8 cellular contexts compared by ENCODE assay signal in genomic region chr13:31012285-31013024, GRCh38.
A peak's percentile ranks its signal among the peaks of the same experiment; 100 is the strongest.
DNase-seq lines count a peak whose midpoint lies in the region; ATAC-seq and TF ChIP-seq lines count a peak whose summit lies in the region.

No MANE protein-coding gene starts in this region.

- H3K4me3 ChIP-seq in NB4 (ENCODE audit: low read depth, low read length) = no peak overlapping the region
- H3K4me3 ChIP-seq in choroid plexus epithelial cell (ENCODE audit: low read depth, low read length) = no peak overlapping the region

- DNase-seq in NCI-H82 treated with DMSO at 0.1 percent for 48 hours (lab: John Stamatoyannopoulos, UW; ENCODE audit: unreplicated experiment) = peak; percentile 4
- DNase-seq in NCI-H82 (lab: John Stamatoyannopoulos, UW) = no peak
- no peak for DNase-seq in NB4 (ENCODE audit: low read depth)
- DNase-seq in choroid plexus epithelial cell (ENCODE audit: low read depth) = peak; percentile 72
- DNase-seq in stromal cell of bone marrow (ENCODE audit: low read depth) = peak; percentile 28
- no peak for DNase-seq in germinal center (ENCODE audit: low spot score)
- DNase-seq in activated CD8-positive, alpha-beta memory T cell treated with anti-CD3 and anti-CD28 coated beads, Interleukin-2, amount 50 U/mL, for 4 hours = no peak

- no peak for ATAC-seq in HG03280 (IDR thresholded peaks at IDR 0.05; ENCODE audit: unreplicated experiment)

- TF ChIP-seq CTCF in NB4 (IDR thresholded peaks at IDR 0.05; ENCODE audit: low read depth, low read length) (peak; percentile 12), choroid plexus epithelial cell (conservative IDR thresholded peaks at IDR 0.05; ENCODE audit: low read depth, low read length) (peak; percentile 77)

- no peak for TF ChIP-seq POLR2A in NB4 (IDR thresholded peaks at IDR 0.05; ENCODE audit: extremely low read depth, insufficient read length)

Comparison
In these comparisons a context has a peak if more than half of its experiments do, and no peak if none do; other contexts are left out.
1. DNase-seq: peak in NCI-H82 treated with DMSO at 0.1 percent for 48 hours (single experiment), choroid plexus epithelial cell (single experiment) and stromal cell of bone marrow (single experiment); none in NCI-H82 (single experiment), NB4 (single experiment), germinal center (single experiment) and activated CD8-positive, alpha-beta memory T cell treated with anti-CD3 and anti-CD28 coated beads, Interleukin-2, amount 50 U/mL, for 4 hours (single experiment).